Comparison of ENCODE assay signal across 8 cellular contexts in the genomic region with DNA sequence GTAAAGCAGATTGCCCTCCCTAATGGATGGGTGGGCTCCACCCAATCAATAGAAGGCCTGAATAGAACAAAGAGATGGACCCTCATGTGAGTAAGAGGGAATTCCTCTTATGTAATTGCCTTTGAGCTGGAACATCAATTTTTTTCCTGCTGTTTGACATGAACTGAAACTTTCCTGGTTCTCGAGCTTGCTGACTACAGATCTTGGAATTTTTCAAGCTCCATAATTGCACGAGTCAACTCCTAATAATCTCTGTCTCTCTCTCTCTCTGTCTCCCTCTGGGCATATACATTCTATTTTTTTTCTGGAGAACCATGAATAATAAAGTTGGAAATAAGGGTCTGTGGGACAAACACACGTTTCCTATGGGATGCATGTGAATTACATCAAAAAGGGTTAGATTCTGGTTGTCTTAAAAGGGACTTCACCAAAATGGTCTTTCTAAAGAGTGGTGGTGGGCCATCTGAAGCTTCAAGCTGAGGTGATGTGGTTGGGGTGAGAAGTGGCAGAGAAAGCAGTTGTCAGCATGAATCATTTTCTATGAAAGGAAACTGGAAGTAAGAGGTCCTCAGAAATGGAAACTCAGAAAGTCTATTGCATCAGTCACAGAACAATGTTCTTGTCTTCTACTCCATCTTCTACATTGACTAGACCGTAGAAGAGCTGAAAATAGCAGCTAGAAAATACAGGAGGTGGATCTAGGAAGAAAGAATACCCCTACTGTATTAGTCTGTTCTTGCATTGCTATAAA. TPM values are rescaled to one million over a fixed set of nuclear protein-coding genes. Genes with fewer than 3 reads are reported as not detected.
DNase-seq lines count a peak whose midpoint lies in the region; ATAC-seq and TF ChIP-seq lines count a peak whose summit lies in the region.

No MANE protein-coding gene starts in this region.

- H3K4me3 Mint-ChIP-seq in CD4-positive, alpha-beta T cell: no peak overlapping the region

- DNase-seq in Caki2 (ENCODE audit: low read depth) (peak; percentile 12), M059J (ENCODE audit: low read depth) (peak; percentile 64), choroid plexus epithelial cell (ENCODE audit: low read depth) (peak; percentile 27), omental fat pad (ENCODE audit: low spot score) (no peak), NCI-H146 (lab: John Stamatoyannopoulos, UW) (no peak), NCI-H1930 (lab: John Stamatoyannopoulos, UW) (no peak)
- no peak for DNase-seq in CD4-positive, alpha-beta T cell

- peaks cover 4% of the 10 kb centered on the region for H3K27me3 Mint-ChIP-seq in CD4-positive, alpha-beta T cell

- ATAC-seq in GM21447 (IDR thresholded peaks at IDR 0.05; ENCODE audit: unreplicated experiment) (peak; percentile 79), omental fat pad (ENCODE audit: low FRiP score) (no peak)
- no peak for ATAC-seq in CD4-positive, alpha-beta T cell (ENCODE audit: poor library complexity)

- TF ChIP-seq CTCF in choroid plexus epithelial cell (conservative IDR thresholded peaks at IDR 0.05; ENCODE audit: low read depth, low read length) (no peak), omental fat pad (IDR thresholded peaks at IDR 0.05) (no peak)
- no peak for TF ChIP-seq CTCF in CD4-positive, alpha-beta T cell (IDR thresholded peaks at IDR 0.05)

- H3K36me3 Mint-ChIP-seq in CD4-positive, alpha-beta T cell (ENCODE audit: low read depth): no peaks in the 10 kb centered on the region

- CTCF ChIA-PET in CD4-positive, alpha-beta T cell (lab: Charles Lee): interaction anchor here (1.0 to 1.3 kb wide), 2 partner anchors 10 to 126 kb away, joined by 3 read pairs; no protein-coding TSS in a partner anchor

- POLR2A ChIA-PET in CD4-positive, alpha-beta T cell (lab: Charles Lee): no interaction called here

- no peaks in the 10 kb centered on the region for H3K9me3 Mint-ChIP-seq in CD4-positive, alpha-beta T cell

- no peaks in the 10 kb centered on the region for H3K4me1 Mint-ChIP-seq in CD4-positive, alpha-beta T cell (ENCODE audit: low read depth)

- no peak overlapping the region for H3K27ac ChIP-seq in CD4-positive, alpha-beta T cell (ENCODE audit: low read depth, low read length)

- no peak overlapping the region for H3K4me3 ChIP-seq in choroid plexus epithelial cell (ENCODE audit: low read depth, low read length)

- H3K27me3 ChIP-seq in CD4-positive, alpha-beta T cell (ENCODE audit: control insufficient read depth, insufficient read depth, low read length): no peaks in the 10 kb centered on the region

- intact Hi-C loops in CD4-positive, alpha-beta T cell (cut with DNase I, micrococcal nuclease): no loop called here

- H3K27ac Mint-ChIP-seq in CD4-positive, alpha-beta T cell: no peak overlapping the region

- H3K9me3 ChIP-seq in CD4-positive, alpha-beta T cell (ENCODE audit: control insufficient read depth, low read length): no peaks in the 10 kb centered on the region

- in situ Hi-C loops in Caki2 (cut with HindIII; ENCODE audit: low pct_unique_long_range_greater_than_20kb, low sequenced_read_pairs): no loop called here

RNA-seq across cellular contexts. Expression of gene HOMER1, which starts 47.0 kb away (rescaled TPM):
- 8.5 and 14.1 TPM in 2 replicates for total RNA-seq in Caki2 (2014; rRNA removed; shearing (Covaris generic); ENCODE audit: low replicate concordance)
- 3.9 and 8.6 TPM in 2 replicates for total RNA-seq in M059J (2014; rRNA removed; shearing (Covaris generic))
- total RNA-seq in omental fat pad: 10 to 100 TPM in 2 of 4 donors, 1 to 10 TPM in 2; 3.1 to 80.5 (median 11.4) TPM
- total RNA-seq in CD4-positive, alpha-beta T cell: 1 to 10 TPM; 2.1 TPM

RNA-seq across cellular contexts. Expression of gene TENT2, which starts 51.3 kb away (rescaled TPM):
- total RNA-seq in Caki2 (2014; rRNA removed; shearing (Covaris generic); ENCODE audit: low replicate concordance): 9.7 and 10.0 TPM in 2 replicates
- total RNA-seq in M059J (2014; rRNA removed; shearing (Covaris generic)): 22.8 and 37.4 TPM in 2 replicates
- total RNA-seq in omental fat pad: 10 to 100 TPM; 49.2 to 90.2 (median 76.6) TPM
- total RNA-seq in CD4-positive, alpha-beta T cell: 100 to 1,000 TPM; 127 to 138 TPM

Comparison
In these comparisons a context has a peak if more than half of its experiments do, and no peak if none do; other contexts are left out.
1. DNase-seq: peak in Caki2 (single experiment), M059J (single experiment) and choroid plexus epithelial cell (single experiment); none in omental fat pad (single experiment), NCI-H146 (single experiment), NCI-H1930 (0 of 2) and CD4-positive, alpha-beta T cell (0 of 10).